ENCODE assay signal across 1 cellular context in the genomic region with DNA sequence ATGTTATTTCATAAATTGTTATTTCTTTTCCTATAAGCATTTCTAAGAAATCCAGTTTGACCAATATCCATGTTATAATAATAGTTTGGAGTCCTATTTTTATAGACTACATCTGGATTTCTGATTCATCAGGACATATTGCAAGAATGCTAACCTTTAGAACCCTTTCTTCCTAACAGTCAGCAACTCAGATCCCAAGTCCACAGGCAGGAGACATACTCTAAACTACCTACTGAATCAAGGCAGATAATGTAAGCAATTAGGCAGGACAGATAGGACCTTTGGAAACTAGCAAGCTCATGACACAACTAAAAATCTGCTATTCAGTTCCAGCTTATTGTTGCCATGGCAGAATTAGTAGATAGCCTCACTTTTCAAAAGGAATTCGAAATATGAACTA.
TF ChIP-seq lines count a peak whose summit lies in the region.

No MANE protein-coding gene starts in this region.

TF ChIP-seq in SK-N-SH, 30 proteins besides CTCF, POLR2A, EP300 and RAD21 (continued from another document):
- TF ChIP-seq, protein P1, sequence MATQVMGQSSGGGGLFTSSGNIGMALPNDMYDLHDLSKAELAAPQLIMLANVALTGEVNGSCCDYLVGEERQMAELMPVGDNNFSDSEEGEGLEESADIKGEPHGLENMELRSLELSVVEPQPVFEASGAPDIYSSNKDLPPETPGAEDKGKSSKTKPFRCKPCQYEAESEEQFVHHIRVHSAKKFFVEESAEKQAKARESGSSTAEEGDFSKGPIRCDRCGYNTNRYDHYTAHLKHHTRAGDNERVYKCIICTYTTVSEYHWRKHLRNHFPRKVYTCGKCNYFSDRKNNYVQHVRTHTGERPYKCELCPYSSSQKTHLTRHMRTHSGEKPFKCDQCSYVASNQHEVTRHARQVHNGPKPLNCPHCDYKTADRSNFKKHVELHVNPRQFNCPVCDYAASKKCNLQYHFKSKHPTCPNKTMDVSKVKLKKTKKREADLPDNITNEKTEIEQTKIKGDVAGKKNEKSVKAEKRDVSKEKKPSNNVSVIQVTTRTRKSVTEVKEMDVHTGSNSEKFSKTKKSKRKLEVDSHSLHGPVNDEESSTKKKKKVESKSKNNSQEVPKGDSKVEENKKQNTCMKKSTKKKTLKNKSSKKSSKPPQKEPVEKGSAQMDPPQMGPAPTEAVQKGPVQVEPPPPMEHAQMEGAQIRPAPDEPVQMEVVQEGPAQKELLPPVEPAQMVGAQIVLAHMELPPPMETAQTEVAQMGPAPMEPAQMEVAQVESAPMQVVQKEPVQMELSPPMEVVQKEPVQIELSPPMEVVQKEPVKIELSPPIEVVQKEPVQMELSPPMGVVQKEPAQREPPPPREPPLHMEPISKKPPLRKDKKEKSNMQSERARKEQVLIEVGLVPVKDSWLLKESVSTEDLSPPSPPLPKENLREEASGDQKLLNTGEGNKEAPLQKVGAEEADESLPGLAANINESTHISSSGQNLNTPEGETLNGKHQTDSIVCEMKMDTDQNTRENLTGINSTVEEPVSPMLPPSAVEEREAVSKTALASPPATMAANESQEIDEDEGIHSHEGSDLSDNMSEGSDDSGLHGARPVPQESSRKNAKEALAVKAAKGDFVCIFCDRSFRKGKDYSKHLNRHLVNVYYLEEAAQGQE (IDR thresholded peaks at IDR 0.05; ENCODE audit: low read depth, low read length) = no peak
- no peak for TF ChIP-seq FOXM1 (IDR thresholded peaks at IDR 0.05; ENCODE audit: low read depth)
- no peak for TF ChIP-seq FOSL2 (IDR thresholded peaks at IDR 0.05; ENCODE audit: borderline replicate concordance, low read depth)
TF ChIP-seq in SK-N-SH: peak in this region for 0.
